12 cellular contexts compared by ENCODE assay signal in the genomic region with DNA sequence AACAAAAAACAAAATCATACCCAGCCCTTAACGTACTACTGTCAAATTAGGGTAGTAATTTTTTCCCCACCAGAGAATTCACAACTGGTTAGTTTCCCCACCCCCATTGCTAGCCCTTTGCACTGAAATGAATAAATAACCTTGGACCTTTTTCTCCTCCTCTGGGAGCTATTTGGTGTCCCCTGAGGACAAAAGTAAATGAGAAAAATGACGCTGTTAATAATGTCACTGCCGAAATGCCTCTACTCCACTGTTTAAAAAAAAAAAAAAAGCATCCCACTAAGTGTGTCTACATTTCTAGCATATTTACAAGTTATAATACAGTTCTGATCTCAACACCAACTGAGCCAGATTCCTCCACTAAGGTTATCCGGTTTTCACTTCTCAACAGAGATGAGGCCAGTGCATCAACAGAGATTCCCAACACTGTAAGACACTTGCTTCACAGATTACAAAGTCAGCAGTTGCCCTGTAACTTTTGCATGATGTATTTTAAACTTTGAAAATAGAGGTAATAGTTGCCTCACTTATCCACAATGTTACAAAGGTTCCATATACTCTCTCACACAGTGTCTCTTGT. TPM values are rescaled to one million over a fixed set of nuclear protein-coding genes. Genes with fewer than 3 reads are reported as not detected.
DNase-seq lines count a peak whose midpoint lies in the region; ATAC-seq, FAIRE-seq and TF ChIP-seq lines count a peak whose summit lies in the region.
"Had no signal": no experiment of that assay in that cellular context is flagged by ENCODE, and none has a peak within 500 bp of the region (broad histone marks: within the 10 kb centered on the region; RNA-seq: fewer than 3 reads in every experiment).

No MANE protein-coding gene starts in this region.

- H3K4me1 ChIP-seq in GM23338 (ENCODE audit: insufficient read depth) (peaks cover 57% of the 10 kb centered on the region), keratinocyte (ENCODE audit: control insufficient read depth, extremely low read depth, insufficient read depth, low read length) (peaks cover 58% of the 10 kb centered on the region)

- H4K20me1 ChIP-seq in GM23338 (replicated peaks; ENCODE audit: insufficient read depth) (no peaks in the 10 kb centered on the region), keratinocyte (ENCODE audit: control insufficient read depth, extremely low read depth, insufficient read depth, low read length) (no peaks in the 10 kb centered on the region)

- H3K4me3 ChIP-seq in GM23338 = peak overlapping the region; percentile 85; the same call in 1 of the 2 replicates
- H3K4me3 ChIP-seq in SK-N-MC = peak overlapping the region; percentile 78
- peak overlapping the region in 1 of 3 experiments; percentile 27 for H3K4me3 ChIP-seq in keratinocyte (ENCODE audit: control insufficient read depth in 2 of 3, extremely low read depth in 1 of 3, insufficient read depth in 2 of 3, low read depth in 1 of 3, low read length in 3 of 3)

- no peak overlapping the region for H3K27ac Mint-ChIP-seq in GM23338
- H3K27ac Mint-ChIP-seq in progenitor cell of endocrine pancreas = no peak overlapping the region
- H3K27ac Mint-ChIP-seq: activated CD4-positive, alpha-beta T cell treated with anti-CD3 and anti-CD28 coated beads for 36 hours; dendritic cell treated with granulocyte-macrophage colony-stimulating factor and Interleukin-4, amounts not matched to agents 40 ng/mL and 50 ng/mL, for 4 days had no signal

- H3K27ac ChIP-seq in GM23338 (ENCODE audit: low read depth) (no peak overlapping the region), SK-N-MC (peak overlapping the region; percentile 91), keratinocyte (ENCODE audit: control insufficient read depth, insufficient read depth, low read length) (peak overlapping the region; percentile 84), substantia nigra (ENCODE audit: low read depth, low read length, poor library complexity, severe bottlenecking) (peak overlapping the region; percentile 26)

- peak overlapping the region; percentile 89 for H3K4me2 ChIP-seq in GM23338
- H3K4me2 ChIP-seq in keratinocyte (ENCODE audit: control insufficient read depth, extremely low read depth, insufficient read depth, low read depth, low read length) = peak overlapping the region; percentile 62

- TF ChIP-seq POLR2A in GM12891 (IDR thresholded peaks at IDR 0.05; ENCODE audit: low read depth, low read length) = no peak

- no peak for DNase-seq in GM23338 (ENCODE audit: low spot score)
- no peak for DNase-seq in SK-N-MC (ENCODE audit: low read depth, low spot score)
- DNase-seq in keratinocyte (ENCODE audit: low read depth, low spot score) = no peak
- DNase-seq in substantia nigra (lab: John Stamatoyannopoulos, UW) = no peak
- no peak for DNase-seq in progenitor cell of endocrine pancreas (ENCODE audit: low spot score, unreplicated experiment)
- DNase-seq in GM12891 (ENCODE audit: insufficient read length, low spot score) = no peak
- DNase-seq in NCI-H526 (lab: John Stamatoyannopoulos, UW) = no peak
- DNase-seq: activated CD4-positive, alpha-beta T cell treated with anti-CD3 and anti-CD28 coated beads for 36 hours; activated effector memory CD4-positive, alpha-beta T cell treated with Interleukin-2 at 50 U/mL for 16 hours; stimulated activated naive CD8-positive, alpha-beta T cell treated with anti-CD3 and anti-CD28 coated beads, Interleukin-15, Interleukin-2, amounts not matched to agents 100 U/mL and 50 U/mL, for 24 hours had no signal

- H2AFZ ChIP-seq in GM23338 (no peak overlapping the region), keratinocyte (ENCODE audit: control insufficient read depth, low read length) (no peak overlapping the region)

- H3K27me3 Mint-ChIP-seq in GM23338 (ENCODE audit: insufficient read depth, low read depth, poor library complexity) (peaks cover 38% of the 10 kb centered on the region), progenitor cell of endocrine pancreas (peaks cover 65% of the 10 kb centered on the region)

- H3F3A ChIP-seq in GM23338 (replicated peaks; ENCODE audit: low read depth) = peaks cover 7% of the 10 kb centered on the region

- peaks cover 61% of the 10 kb centered on the region for H3K27me3 ChIP-seq in GM23338 (ENCODE audit: insufficient read depth)
- no peaks in the 10 kb centered on the region for H3K27me3 ChIP-seq in keratinocyte (ENCODE audit: control insufficient read depth, extremely low read depth, insufficient read depth, low read length)

- FAIRE-seq in keratinocyte (lab: Jason Lieb, UNC) = peak; percentile 60
- FAIRE-seq in GM12891 (lab: Jason Lieb, UNC) = no peak

- H3K79me2 ChIP-seq in GM23338 (replicated peaks; ENCODE audit: insufficient read depth) (no peaks in the 10 kb centered on the region), keratinocyte (ENCODE audit: control insufficient read depth, insufficient read depth, low read length) (no peaks in the 10 kb centered on the region)

- H3K9me3 Mint-ChIP-seq in GM23338 (peaks cover 4% of the 10 kb centered on the region; the same call in 1 of the 3 replicates), progenitor cell of endocrine pancreas (ENCODE audit: low read depth) (no peaks in the 10 kb centered on the region)
- H3K9me3 Mint-ChIP-seq: dendritic cell treated with granulocyte-macrophage colony-stimulating factor and Interleukin-4, amounts not matched to agents 40 ng/mL and 50 ng/mL, for 4 days had no signal

- dilution Hi-C loops in keratinocyte (cut with MboI; ENCODE audit: extremely low pct_ligation_motif_present, low sequenced_read_pairs) = no loop called here

- H3K36me3 ChIP-seq in GM23338 (ENCODE audit: insufficient read depth) (no peaks in the 10 kb centered on the region), SK-N-MC (ENCODE audit: insufficient read depth, low read length) (no peaks in the 10 kb centered on the region), keratinocyte (ENCODE audit: control insufficient read depth in 2 of 2, extremely low read depth in 1 of 2, insufficient read depth in 2 of 2, low read length in 2 of 2) (no peaks in the 10 kb centered on the region)

- peaks cover 67% of the 10 kb centered on the region for H3K4me1 Mint-ChIP-seq in GM23338
- peaks cover 28% of the 10 kb centered on the region for H3K4me1 Mint-ChIP-seq in progenitor cell of endocrine pancreas (ENCODE audit: low read depth)

- ATAC-seq in GM23338 = no peak
- ATAC-seq in HG03280 (IDR thresholded peaks at IDR 0.05; ENCODE audit: unreplicated experiment) = no peak
- ATAC-seq: activated CD4-positive, alpha-beta T cell treated with anti-CD3 and anti-CD28 coated beads for 36 hours; stimulated activated naive CD8-positive, alpha-beta T cell treated with anti-CD3 and anti-CD28 coated beads, Interleukin-15, Interleukin-2, amounts not matched to agents 100 U/mL and 50 U/mL, for 24 hours had no signal

- no peaks in the 10 kb centered on the region for H3K9me2 ChIP-seq in GM23338 (ENCODE audit: insufficient read depth)

- H3K9ac ChIP-seq in SK-N-MC (ENCODE audit: insufficient read length) (peak overlapping the region; percentile 8), keratinocyte (ENCODE audit: control insufficient read depth, extremely low read depth, insufficient read depth, low read length) (peak overlapping the region; percentile 6)

- no peaks in the 10 kb centered on the region for H3K9me1 ChIP-seq in keratinocyte (ENCODE audit: control insufficient read depth, extremely low read depth, insufficient read depth, low read length)

- H3K4me3 Mint-ChIP-seq in GM23338 = peak overlapping the region; percentile 19; the same call in 2 of the 3 replicates
- no peak overlapping the region for H3K4me3 Mint-ChIP-seq in progenitor cell of endocrine pancreas (ENCODE audit: low read depth)
- H3K4me3 Mint-ChIP-seq: activated CD4-positive, alpha-beta T cell treated with anti-CD3 and anti-CD28 coated beads for 36 hours; dendritic cell treated with granulocyte-macrophage colony-stimulating factor and Interleukin-4, amounts not matched to agents 40 ng/mL and 50 ng/mL, for 4 days had no signal

- no peak for TF ChIP-seq CTCF in GM23338 (conservative IDR thresholded peaks at IDR 0.05; ENCODE audit: low read depth in 2 of 2)
- no peak for TF ChIP-seq CTCF in keratinocyte (optimal IDR thresholded peaks at IDR 0.05 in 1 of 3, IDR thresholded peaks at IDR 0.05 in 1 of 3, conservative IDR thresholded peaks at IDR 0.05 in 1 of 3; ENCODE audit: extremely low read depth in 1 of 3, insufficient read depth in 2 of 3, low read length in 3 of 3)
- no peak for TF ChIP-seq CTCF in progenitor cell of endocrine pancreas (IDR thresholded peaks at IDR 0.05; ENCODE audit: unreplicated experiment)

- H3K9me3 ChIP-seq in SK-N-MC (ENCODE audit: low read depth, low read length) = no peaks in the 10 kb centered on the region
- H3K9me3 ChIP-seq in keratinocyte (ENCODE audit: control insufficient read depth, low read depth, low read length) = no peaks in the 10 kb centered on the region

- H3K36me3 Mint-ChIP-seq in GM23338 (ENCODE audit: low read depth) = peaks cover 2% of the 10 kb centered on the region; the same call in 1 of the 3 replicates
- H3K36me3 Mint-ChIP-seq in progenitor cell of endocrine pancreas (ENCODE audit: insufficient read depth) = no peaks in the 10 kb centered on the region

TF ChIP-seq in GM23338, 12 proteins besides CTCF, POLR2A, EP300 and RAD21 (continues in another document):
- TF ChIP-seq CREB1 (CRISPR knock-in tag; IDR thresholded peaks at IDR 0.05; ENCODE audit: low read depth) (no peak), ZNF331 (CRISPR knock-in tag; IDR thresholded peaks at IDR 0.05; ENCODE audit: low read depth) (no peak)

TF ChIP-seq in GM12891, 5 proteins besides CTCF, POLR2A, EP300 and RAD21:
- TF ChIP-seq POU2F2 (IDR thresholded peaks at IDR 0.05; ENCODE audit: low read depth, low read length) (no peak), POLR2AphosphoS5 (IDR thresholded peaks at IDR 0.05; ENCODE audit: low read depth, low read length) (no peak), SPI1 (IDR thresholded peaks at IDR 0.05; ENCODE audit: low read depth, low read length) (no peak), PAX5 (IDR thresholded peaks at IDR 0.05; ENCODE audit: insufficient read depth, low read length, severe bottlenecking) (no peak), TAF1 (IDR thresholded peaks at IDR 0.05; ENCODE audit: low read depth, low read length) (no peak)

RNA-seq across cellular contexts. Expression of gene NFIB, which starts 5.1 kb away (rescaled TPM):
- total RNA-seq in GM23338 (2014; rRNA removed; shearing (Covaris generic)) = 2.6 and 4.7 TPM in 2 replicates
- polyA plus RNA-seq in GM23338 (2016; fragmentation: Nextera tagmentation; extraction: Ambion mirVana) = 2.4 and 3.9 TPM in 2 replicates
- polyA plus RNA-seq in keratinocyte = 3.6 to 23.1 TPM (median 8.9 TPM) in 3 replicates
- 12.3 TPM for polyA plus RNA-seq in keratinocyte (2011; ENCODE audit: low read depth)
- 7.3 and 10.7 TPM in 2 replicates for polyA plus RNA-seq in keratinocyte (2011; cell fraction: cytosol; rRNA removed)
- polyA plus RNA-seq in keratinocyte (2011; cell fraction: nucleus; rRNA removed) = 25.9 and 27.8 TPM in 2 replicates
- 9.5 and 16.1 TPM in 2 replicates for polyA plus RNA-seq in keratinocyte (2012; ENCODE audit: low replicate concordance)
- 18.4 to 56.7 TPM (median 39.1 TPM) in 3 replicates for polyA minus RNA-seq in keratinocyte
- 9.4 TPM for polyA minus RNA-seq in keratinocyte (2011; cell fraction: cytosol; rRNA and poly(A)+ RNA removed)
- polyA minus RNA-seq in keratinocyte (2011; cell fraction: nucleus; rRNA and poly(A)+ RNA removed) = 19.2 and 58.1 TPM in 2 replicates
- 15.3 and 15.5 TPM in 2 replicates for total RNA-seq in progenitor cell of endocrine pancreas
- 0.08 TPM for polyA plus RNA-seq in GM12891 (2012; ENCODE audit: low read depth, missing spikeins)
- total RNA-seq: activated CD4-positive, alpha-beta T cell treated with anti-CD3 and anti-CD28 coated beads for 36 hours had no signal
